ENCODE assay signal across 17 cellular contexts in the genomic region with DNA sequence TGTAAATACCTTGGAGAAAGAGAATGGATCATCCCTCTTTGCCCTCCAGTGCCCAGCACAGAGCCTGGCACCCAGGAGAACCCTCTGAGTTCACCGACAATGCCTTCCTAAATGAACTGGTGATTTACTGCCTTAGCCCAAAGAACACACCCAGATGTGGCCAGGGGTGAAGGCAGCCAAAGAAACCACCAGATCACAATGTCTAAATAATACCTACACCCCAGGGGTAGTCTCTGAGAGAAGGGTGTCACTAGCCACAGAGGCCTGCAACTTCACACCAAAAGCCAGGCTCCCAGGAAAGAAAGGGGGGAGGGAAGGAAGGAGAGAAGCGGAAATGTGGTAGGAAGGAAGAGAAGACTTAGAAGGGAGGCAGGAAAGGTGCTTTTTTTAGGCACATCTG.
DNase-seq lines count a peak whose midpoint lies in the region; ATAC-seq and TF ChIP-seq lines count a peak whose summit lies in the region.
"Had no signal": no experiment of that assay in that cellular context is flagged by ENCODE, and none has a peak within 500 bp of the region (broad histone marks: within the 10 kb centered on the region; RNA-seq: fewer than 3 reads in every experiment).

No MANE protein-coding gene starts in this region.

- no TSS peak for BruUV-seq in PC-9 (replicated peaks; lab: Mats Ljungman, UMichigan)

- CTCF ChIA-PET in activated naive CD4-positive, alpha-beta T cell treated with anti-CD3 and anti-CD28 coated beads, Interleukin-2, amount 10 ng/mL, durations not matched to agents 7 days and 5 days (lab: Charles Lee), result no interaction called here
- CTCF ChIA-PET in activated naive CD4-positive, alpha-beta T cell treated with anti-CD3 and anti-CD28 coated beads for 36 hours (lab: Charles Lee), result no interaction called here
- CTCF ChIA-PET in PC-9 (lab: Charles Lee), result interaction anchor here (0.6 kb wide), 1 partner anchor 46 kb away, joined by 4 read pairs; no protein-coding TSS in a partner anchor

- peaks cover 4 to 67% (median 7%) of the 10 kb centered on the region in 3 donors for H3K4me1 ChIP-seq in gastroesophageal sphincter
- no peaks in the 10 kb centered on the region for H3K4me1 ChIP-seq in uterus
- H3K4me1 ChIP-seq in PC-9 (replicated peaks; ENCODE audit: insufficient read depth), result peaks cover 10% of the 10 kb centered on the region
- peaks cover 20% of the 10 kb centered on the region for H3K4me1 ChIP-seq in vagina

- no peaks in the 10 kb centered on the region for H3K9me2 ChIP-seq in PC-9 (ENCODE audit: insufficient read depth)

- POLR2A ChIA-PET in PC-9 (lab: Charles Lee; ENCODE audit: unreplicated experiment), result no interaction called here

- H3K4me3 ChIP-seq in gastroesophageal sphincter (no peak overlapping the region), uterus (no peak overlapping the region), PC-9 (no peak overlapping the region), vagina (no peak overlapping the region)
- H3K4me3 ChIP-seq: GM12878, GM23338 had no signal

- no peak for DNase-seq in activated naive CD4-positive, alpha-beta T cell treated with anti-CD3 and anti-CD28 coated beads, Interleukin-2, amount 10 ng/mL, durations not matched to agents 7 days and 5 days
- DNase-seq in activated naive CD4-positive, alpha-beta T cell treated with anti-CD3 and anti-CD28 coated beads for 36 hours, result no peak
- no peak for DNase-seq in progenitor cell of endocrine pancreas (ENCODE audit: low spot score, unreplicated experiment)
- no peak for DNase-seq in uterus
- DNase-seq in PC-9, result no peak
- no peak for DNase-seq in vagina (ENCODE audit: extremely low spot score in 2 of 2)
- DNase-seq in sciatic nerve (ENCODE audit: low spot score), result no peak
- DNase-seq: AML-193; C1 segment of cervical spinal cord; Calu3; CD4-positive, alpha-beta T cell; DMS 273 treated with DMSO at 0.1 percent for 48 hours; H9 had no signal

- no peak overlapping the region for H3K4me3 Mint-ChIP-seq in activated naive CD4-positive, alpha-beta T cell treated with anti-CD3 and anti-CD28 coated beads, Interleukin-2, amount 10 ng/mL, durations not matched to agents 7 days and 5 days
- no peak overlapping the region for H3K4me3 Mint-ChIP-seq in activated naive CD4-positive, alpha-beta T cell treated with anti-CD3 and anti-CD28 coated beads for 36 hours
- H3K4me3 Mint-ChIP-seq in progenitor cell of endocrine pancreas (ENCODE audit: low read depth), result no peak overlapping the region
- H3K4me3 Mint-ChIP-seq: CD4-positive, alpha-beta T cell; GM23338; H9 had no signal

- H3K36me3 Mint-ChIP-seq in activated naive CD4-positive, alpha-beta T cell treated with anti-CD3 and anti-CD28 coated beads, Interleukin-2, amount 10 ng/mL, durations not matched to agents 7 days and 5 days, result no peaks in the 10 kb centered on the region
- H3K36me3 Mint-ChIP-seq in activated naive CD4-positive, alpha-beta T cell treated with anti-CD3 and anti-CD28 coated beads for 36 hours (ENCODE audit: low read depth), result no peaks in the 10 kb centered on the region
- H3K36me3 Mint-ChIP-seq in progenitor cell of endocrine pancreas (ENCODE audit: insufficient read depth), result peaks cover 14% of the 10 kb centered on the region

- H3K27me3 Mint-ChIP-seq in activated naive CD4-positive, alpha-beta T cell treated with anti-CD3 and anti-CD28 coated beads, Interleukin-2, amount 10 ng/mL, durations not matched to agents 7 days and 5 days, result peaks cover 26% of the 10 kb centered on the region
- peaks cover 10% of the 10 kb centered on the region for H3K27me3 Mint-ChIP-seq in activated naive CD4-positive, alpha-beta T cell treated with anti-CD3 and anti-CD28 coated beads for 36 hours (ENCODE audit: low read depth)
- H3K27me3 Mint-ChIP-seq in progenitor cell of endocrine pancreas, result no peaks in the 10 kb centered on the region

- ATAC-seq in gastroesophageal sphincter, result no peak
- ATAC-seq in sciatic nerve, result no peak
- ATAC-seq: GM12878, GM23338 had no signal

- no peak overlapping the region for H2AFZ ChIP-seq in PC-9
- H2AFZ ChIP-seq: GM23338 had no signal

- H3F3A ChIP-seq in PC-9 (ENCODE audit: insufficient read depth, low read depth), result no peaks in the 10 kb centered on the region

- peak overlapping the region in 3 of 4 donors; percentile 35 to 69 (median 65) for H3K27ac ChIP-seq in gastroesophageal sphincter
- H3K27ac ChIP-seq in uterus, result peak overlapping the region; percentile 3 to 6
- no peak overlapping the region for H3K27ac ChIP-seq in PC-9
- no peak overlapping the region for H3K27ac ChIP-seq in vagina
- H3K27ac ChIP-seq: 22Rv1 had no signal

- intact Hi-C loops in activated naive CD4-positive, alpha-beta T cell treated with anti-CD3 and anti-CD28 coated beads for 36 hours (cut with micrococcal nuclease), result no loop called here
- intact Hi-C loops in uterus (cut with DNase I; ENCODE audit: low total_unique reads), result no loop called here
- intact Hi-C loops in PC-9 (cut with micrococcal nuclease; ENCODE audit: unreplicated experiment), result no loop called here
- intact Hi-C loops in vagina (cut with DNase I), result no loop called here
- intact Hi-C loops in sciatic nerve (cut with DNase I), result no loop called here

- peaks cover 2% of the 10 kb centered on the region for H3K9me3 Mint-ChIP-seq in activated naive CD4-positive, alpha-beta T cell treated with anti-CD3 and anti-CD28 coated beads, Interleukin-2, amount 10 ng/mL, durations not matched to agents 7 days and 5 days
- no peaks in the 10 kb centered on the region for H3K9me3 Mint-ChIP-seq in activated naive CD4-positive, alpha-beta T cell treated with anti-CD3 and anti-CD28 coated beads for 36 hours
- peaks cover 8% of the 10 kb centered on the region for H3K9me3 Mint-ChIP-seq in progenitor cell of endocrine pancreas (ENCODE audit: low read depth)
- H3K9me3 Mint-ChIP-seq: CD4-positive, alpha-beta T cell had no signal

- H3K9me3 ChIP-seq in gastroesophageal sphincter (peaks cover 0 to 6% (median 0%) of the 10 kb centered on the region in 3 donors), uterus (no peaks in the 10 kb centered on the region), PC-9 (ENCODE audit: insufficient read depth, low read depth) (no peaks in the 10 kb centered on the region), vagina (no peaks in the 10 kb centered on the region)

- no peaks in the 10 kb centered on the region for H4K20me1 ChIP-seq in PC-9 (ENCODE audit: insufficient read depth)

- H3K4me1 Mint-ChIP-seq in activated naive CD4-positive, alpha-beta T cell treated with anti-CD3 and anti-CD28 coated beads, Interleukin-2, amount 10 ng/mL, durations not matched to agents 7 days and 5 days, result no peaks in the 10 kb centered on the region
- H3K4me1 Mint-ChIP-seq in activated naive CD4-positive, alpha-beta T cell treated with anti-CD3 and anti-CD28 coated beads for 36 hours (ENCODE audit: low read depth), result peaks cover 8% of the 10 kb centered on the region
- H3K4me1 Mint-ChIP-seq in progenitor cell of endocrine pancreas (ENCODE audit: low read depth), result peaks cover 18% of the 10 kb centered on the region

- TF ChIP-seq CTCF in gastroesophageal sphincter (IDR thresholded peaks at IDR 0.05) (no peak), progenitor cell of endocrine pancreas (IDR thresholded peaks at IDR 0.05; ENCODE audit: unreplicated experiment) (no peak), uterus (IDR thresholded peaks at IDR 0.05) (no peak), PC-9 (conservative IDR thresholded peaks at IDR 0.05) (no peak), vagina (IDR thresholded peaks at IDR 0.05) (no peak)

- peak overlapping the region; percentile 44 for H3K27ac Mint-ChIP-seq in activated naive CD4-positive, alpha-beta T cell treated with anti-CD3 and anti-CD28 coated beads, Interleukin-2, amount 10 ng/mL, durations not matched to agents 7 days and 5 days
- H3K27ac Mint-ChIP-seq in activated naive CD4-positive, alpha-beta T cell treated with anti-CD3 and anti-CD28 coated beads for 36 hours, result no peak overlapping the region
- H3K27ac Mint-ChIP-seq in progenitor cell of endocrine pancreas, result peak overlapping the region; percentile 73
- H3K27ac Mint-ChIP-seq: CD4-positive, alpha-beta T cell; GM23338 had no signal

- no peak for TF ChIP-seq EP300 in gastroesophageal sphincter (IDR thresholded peaks at IDR 0.05)

- peaks cover 0 to 18% of the 10 kb centered on the region in 2 donors for H3K36me3 ChIP-seq in gastroesophageal sphincter
- H3K36me3 ChIP-seq in uterus, result no peaks in the 10 kb centered on the region
- H3K36me3 ChIP-seq in PC-9 (ENCODE audit: low read depth), result no peaks in the 10 kb centered on the region
- no peaks in the 10 kb centered on the region for H3K36me3 ChIP-seq in vagina

- WGBS in gastroesophageal sphincter (ENCODE audit: low coverage in 1 of 2), 2 donors, result 83 to 86% methylated on average over 1 to 2 of the region's 2 CpGs

- no peaks in the 10 kb centered on the region for H3K27me3 ChIP-seq in gastroesophageal sphincter
- H3K27me3 ChIP-seq in uterus, result no peaks in the 10 kb centered on the region
- no peaks in the 10 kb centered on the region for H3K27me3 ChIP-seq in PC-9 (ENCODE audit: insufficient read depth, low read depth)
- H3K27me3 ChIP-seq in vagina, result no peaks in the 10 kb centered on the region

- no peaks in the 10 kb centered on the region for H3K79me2 ChIP-seq in PC-9 (ENCODE audit: low read depth)

- no peak overlapping the region for H3K4me2 ChIP-seq in PC-9
- H3K4me2 ChIP-seq: GM23338 had no signal

- TF ChIP-seq POLR2A in gastroesophageal sphincter (IDR thresholded peaks at IDR 0.05) (no peak), uterus (IDR thresholded peaks at IDR 0.05) (no peak), vagina (IDR thresholded peaks at IDR 0.05) (no peak)

Comparison
In these comparisons a context has a peak if more than half of its experiments do, and no peak if none do; other contexts are left out.
1. H3K27ac ChIP-seq: peak in gastroesophageal sphincter (3 of 4) and uterus (2 of 2); none in PC-9 (single experiment) and vagina (single experiment).